13 cellular contexts compared by ENCODE assay signal in genomic region chr17:63150994-63151464, GRCh38.
DNase-seq lines count a peak whose midpoint lies in the region; TF ChIP-seq lines count a peak whose summit lies in the region.
"Had no signal": no experiment of that assay in that cellular context is flagged by ENCODE, and none has a peak within 500 bp of the region (broad histone marks: within the 10 kb centered on the region; RNA-seq: fewer than 3 reads in every experiment).

No MANE protein-coding gene starts in this region.

- no peak for TF ChIP-seq CTCF in fibroblast of villous mesenchyme (IDR thresholded peaks at IDR 0.05; ENCODE audit: insufficient read depth, low read depth, low read length)
- TF ChIP-seq CTCF in OCI-LY7 (conservative IDR thresholded peaks at IDR 0.05; ENCODE audit: low read length) = no peak
- TF ChIP-seq CTCF in lower leg skin (IDR thresholded peaks at IDR 0.05) = no peak
- no peak for TF ChIP-seq CTCF in prostate gland (IDR thresholded peaks at IDR 0.05)

- DNase-seq in SK-N-MC (ENCODE audit: low read depth, low spot score) = no peak
- DNase-seq in fibroblast of villous mesenchyme (ENCODE audit: low read depth) = peak; percentile 50
- DNase-seq in OCI-LY7 (ENCODE audit: low spot score) = no peak
- no peak for DNase-seq in SIG-M5 (lab: John Stamatoyannopoulos, UW)
- DNase-seq in lower leg skin (ENCODE audit: low spot score in 2 of 2) = no peak
- DNase-seq in prostate gland (ENCODE audit: low spot score) = no peak
- DNase-seq: activated gamma-delta T cell; DND-41; H7; NK-92 treated with Interleukin-12 subunit alpha and Interleukin-12 subunit beta, amount 100 ng/mL, for 24 hours had no signal

- no peaks in the 10 kb centered on the region for H3K79me2 ChIP-seq in OCI-LY7 (ENCODE audit: insufficient read depth, low read depth, low read length)

- no peaks in the 10 kb centered on the region; the same call in 1 of the 2 replicates for H4K20me1 ChIP-seq in OCI-LY7 (ENCODE audit: insufficient read depth, low read length)

- H3K9me3 ChIP-seq in HUES48 (ENCODE audit: control insufficient read depth, insufficient read depth, low read length) (no peaks in the 10 kb centered on the region), SK-N-MC (ENCODE audit: low read depth, low read length) (no peaks in the 10 kb centered on the region), skeletal muscle tissue (ENCODE audit: control insufficient read depth in 3 of 3, low read length in 3 of 3) (no peaks in the 10 kb centered on the region), OCI-LY7 (ENCODE audit: low read length) (no peaks in the 10 kb centered on the region), prostate gland (no peaks in the 10 kb centered on the region)

- no peaks in the 10 kb centered on the region for H3K9me2 ChIP-seq in OCI-LY7 (ENCODE audit: insufficient read depth, low read length)

- H3K36me3 ChIP-seq in HUES48 (ENCODE audit: control insufficient read depth, insufficient read depth, low read length) (no peaks in the 10 kb centered on the region), SK-N-MC (ENCODE audit: insufficient read depth, low read length) (peaks cover under 1% of the 10 kb centered on the region; the same call in 1 of the 2 replicates), skeletal muscle tissue (ENCODE audit: control insufficient read depth in 3 of 3, insufficient read depth in 3 of 3, low read length in 3 of 3) (no peaks in the 10 kb centered on the region), OCI-LY7 (ENCODE audit: insufficient read depth, low read length) (no peaks in the 10 kb centered on the region), prostate gland (no peaks in the 10 kb centered on the region)

- BruUV-seq in OCI-LY7 (replicated peaks; lab: Mats Ljungman, UMichigan) = no TSS peak

- H3K4me2 ChIP-seq in OCI-LY7 (ENCODE audit: low read length) = no peak overlapping the region

- H3K9ac ChIP-seq in HUES48 (ENCODE audit: low read depth, low read length) (no peak overlapping the region), SK-N-MC (ENCODE audit: insufficient read length) (no peak overlapping the region), skeletal muscle tissue (ENCODE audit: low read depth in 1 of 3, low read length in 3 of 3) (no peak overlapping the region)

- H3K27me3 ChIP-seq in HUES48 (ENCODE audit: control insufficient read depth, insufficient read depth, low read length) (no peaks in the 10 kb centered on the region), skeletal muscle tissue (ENCODE audit: control insufficient read depth in 3 of 3, insufficient read depth in 3 of 3, low read length in 3 of 3) (no peaks in the 10 kb centered on the region), prostate gland (replicated peaks; ENCODE audit: insufficient read depth) (no peaks in the 10 kb centered on the region)

- TF ChIP-seq POLR2A in lower leg skin (IDR thresholded peaks at IDR 0.05) = no peak
- no peak for TF ChIP-seq POLR2A in prostate gland (IDR thresholded peaks at IDR 0.05)

- H3K27ac ChIP-seq in HUES48 (ENCODE audit: low read depth, low read length) (peak overlapping the region; percentile 3), SK-N-MC (peak overlapping the region; percentile 38; the same call in 1 of the 2 replicates), skeletal muscle tissue (ENCODE audit: low read depth, low read length) (peak overlapping the region; percentile 42), OCI-LY7 (ENCODE audit: low read depth, low read length, poor library complexity, severe bottlenecking) (no peak overlapping the region), prostate gland (no peak overlapping the region)

- 59% methylated on average over 4 of the region's 4 CpGs for WGBS in lower leg skin, 2 donors
- WGBS in prostate gland = 20% methylated on average over 4 of the region's 4 CpGs

- no peak overlapping the region for H2AFZ ChIP-seq in OCI-LY7 (ENCODE audit: low read length)

- POLR2A ChIA-PET in OCI-LY7 (lab: Charles Lee) = interaction anchor here (0.6 to 0.9 kb wide), 2 partner anchors 8 to 395 kb away, joined by 3 to 4 read pairs; no protein-coding TSS in a partner anchor

- CTCF ChIA-PET in OCI-LY7 (lab: Charles Lee; ENCODE audit: unreplicated experiment) = no interaction called here

- intact Hi-C loops in OCI-LY7 (cut with micrococcal nuclease; ENCODE audit: unreplicated experiment) = no loop called here
- intact Hi-C loops in lower leg skin (cut with DNase I; ENCODE audit: low total_unique reads) = no loop called here
- intact Hi-C loops in prostate gland (cut with DNase I) = no loop called here

- H3K4me1 ChIP-seq in HUES48 (ENCODE audit: control insufficient read depth, insufficient read depth, low read length) (peaks cover 35% of the 10 kb centered on the region), skeletal muscle tissue (ENCODE audit: control insufficient read depth in 3 of 3, insufficient read depth in 3 of 3, low read length in 3 of 3) (no peaks in the 10 kb centered on the region), OCI-LY7 (ENCODE audit: insufficient read depth, low read length, poor library complexity, severe bottlenecking) (no peaks in the 10 kb centered on the region), prostate gland (replicated peaks) (no peaks in the 10 kb centered on the region)

- no peak overlapping the region for H3K4me3 ChIP-seq in HUES48 (ENCODE audit: low read depth, low read length)
- H3K4me3 ChIP-seq in SK-N-MC = no peak overlapping the region
- no peak overlapping the region for H3K4me3 ChIP-seq in fibroblast of villous mesenchyme (ENCODE audit: low read depth, low read length)
- H3K4me3 ChIP-seq in skeletal muscle tissue (ENCODE audit: low read length in 3 of 3) = peak overlapping the region in 1 of 3 donors; percentile 7
- no peak overlapping the region for H3K4me3 ChIP-seq in OCI-LY7 (ENCODE audit: low read depth, low read length, poor library complexity, severe bottlenecking)
- H3K4me3 ChIP-seq in lower leg skin (ENCODE audit: low read depth, poor library complexity, severe bottlenecking) = no peak overlapping the region
- H3K4me3 ChIP-seq in prostate gland = no peak overlapping the region
- H3K4me3 ChIP-seq: lung had no signal

Comparison
In these comparisons a context has a peak if more than half of its experiments do, and no peak if none do; other contexts are left out.
1. H3K27ac ChIP-seq: peak in HUES48 (single experiment), SK-N-MC (single experiment) and skeletal muscle tissue (single experiment); none in OCI-LY7 (single experiment) and prostate gland (0 of 2).